ENCODE assay signal across 1 cellular context in the genomic region with DNA sequence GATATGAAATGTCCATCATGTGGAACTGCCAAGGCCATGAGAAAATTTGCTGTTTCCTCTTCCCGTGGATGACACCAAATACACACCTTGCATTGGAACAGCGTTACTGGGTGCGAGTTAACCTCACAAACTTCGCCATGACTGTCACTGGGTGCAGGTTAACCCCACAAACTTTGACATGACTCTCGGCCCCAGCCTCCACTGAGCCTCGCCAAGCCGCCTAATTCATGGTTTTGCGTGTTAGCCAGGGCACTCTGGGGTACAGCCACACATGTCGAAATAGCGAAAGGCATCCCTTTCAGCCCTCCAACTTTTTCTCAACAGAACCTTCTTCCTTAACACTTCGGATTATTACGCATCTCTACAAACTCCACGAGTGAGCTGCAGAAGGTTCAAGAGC.
TF ChIP-seq lines count a peak whose summit lies in the region.

No MANE protein-coding gene starts in this region.

TF ChIP-seq in GM12878, 131 proteins besides CTCF, POLR2A, EP300 and RAD21 (continued from another document):
- TF ChIP-seq ZNF592 (IDR thresholded peaks at IDR 0.05) (no peak), ZBTB40 (IDR thresholded peaks at IDR 0.05; ENCODE audit: borderline replicate concordance) (no peak), ZBED1 (IDR thresholded peaks at IDR 0.05; ENCODE audit: borderline replicate concordance) (no peak)
- TF ChIP-seq, protein P1, sequence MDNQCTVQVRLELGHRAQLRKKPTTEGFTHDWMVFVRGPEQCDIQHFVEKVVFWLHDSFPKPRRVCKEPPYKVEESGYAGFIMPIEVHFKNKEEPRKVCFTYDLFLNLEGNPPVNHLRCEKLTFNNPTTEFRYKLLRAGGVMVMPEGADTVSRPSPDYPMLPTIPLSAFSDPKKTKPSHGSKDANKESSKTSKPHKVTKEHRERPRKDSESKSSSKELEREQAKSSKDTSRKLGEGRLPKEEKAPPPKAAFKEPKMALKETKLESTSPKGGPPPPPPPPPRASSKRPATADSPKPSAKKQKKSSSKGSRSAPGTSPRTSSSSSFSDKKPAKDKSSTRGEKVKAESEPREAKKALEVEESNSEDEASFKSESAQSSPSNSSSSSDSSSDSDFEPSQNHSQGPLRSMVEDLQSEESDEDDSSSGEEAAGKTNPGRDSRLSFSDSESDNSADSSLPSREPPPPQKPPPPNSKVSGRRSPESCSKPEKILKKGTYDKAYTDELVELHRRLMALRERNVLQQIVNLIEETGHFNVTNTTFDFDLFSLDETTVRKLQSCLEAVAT (IDR thresholded peaks at IDR 0.05): 0 out of 2 replicates have a peak, but pooled peaks have one; percentile 43
